Comparison of ENCODE assay signal across 8 cellular contexts in the genomic region with DNA sequence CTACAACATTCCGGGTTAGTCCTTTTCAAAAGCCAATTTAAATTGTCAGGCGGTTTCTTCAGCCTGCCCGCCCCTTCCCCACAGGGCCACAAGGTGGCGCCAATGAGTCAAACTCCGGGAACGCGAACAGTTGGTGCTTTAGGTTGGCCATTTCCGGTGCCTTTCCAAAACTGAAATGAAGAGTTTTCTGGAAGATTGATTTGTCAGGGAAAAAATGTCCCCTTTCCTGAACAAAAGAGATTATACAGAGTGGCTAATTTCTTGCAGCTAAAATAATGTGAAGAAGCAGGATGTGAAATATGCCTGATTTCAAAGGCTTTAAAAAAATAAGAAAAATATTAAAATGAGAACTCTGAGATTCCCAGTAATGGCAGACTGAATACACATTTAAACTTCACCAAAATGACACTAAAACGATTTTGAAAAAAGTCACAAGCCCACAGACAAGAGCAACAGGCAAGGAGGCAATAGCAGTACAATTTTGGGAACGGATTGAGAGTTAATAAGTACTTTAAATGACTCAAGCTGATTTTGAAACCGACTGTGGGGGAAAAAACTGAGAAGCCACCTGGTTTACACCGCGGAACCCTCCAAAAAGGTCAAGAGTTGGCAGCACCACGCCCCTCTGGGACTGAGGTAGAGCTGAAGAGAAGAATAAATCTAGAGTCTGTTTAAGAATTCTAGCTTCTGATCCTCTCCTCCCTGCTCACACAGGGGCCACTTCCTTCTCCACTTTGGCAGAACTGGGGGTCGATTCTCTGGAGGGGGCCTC. TPM values are rescaled to one million over a fixed set of nuclear protein-coding genes. Genes with fewer than 3 reads are reported as not detected.
DNase-seq lines count a peak whose midpoint lies in the region; TF ChIP-seq lines count a peak whose summit lies in the region.

No MANE protein-coding gene starts in this region.

- no peaks in the 10 kb centered on the region for H3K4me1 ChIP-seq in ascending aorta

- POLR2A ChIA-PET in HEK293T (lab: Yijun Ruan, JAX): no interaction called here

- H3K27ac ChIP-seq in ascending aorta: no peak overlapping the region

- CTCF ChIA-PET in HEK293T (lab: Yijun Ruan, JAX): interaction anchor here (0.5 kb wide), 2 partner anchors 16 to 482 kb away, joined by 3 read pairs; no protein-coding TSS in a partner anchor

- intact Hi-C loops in ascending aorta (cut with DNase I): loop anchor here (5.0 to 10.0 kb wide), 2 partner anchors 57 to 210 kb away; a partner anchor contains a TSS

- H3K4me3 ChIP-seq in ascending aorta: no peak overlapping the region

- TF ChIP-seq CTCF in GM10266 (IDR thresholded peaks at IDR 0.05; ENCODE audit: control insufficient read depth, insufficient read depth, low read depth, missing control alignments) (peak; percentile 99), ascending aorta (IDR thresholded peaks at IDR 0.05) (peak; percentile 80 to 97 (median 97))

- DNase-seq in GM10266 (ENCODE audit: extremely low spot score): peak; percentile 77
- peak; percentile 85 for DNase-seq in HEK293T (ENCODE audit: extremely low spot score)
- peak; percentile 47 for DNase-seq in NCI-H1092 treated with DMSO at 0.1 percent for 48 hours (lab: John Stamatoyannopoulos, UW)
- peak; percentile 64 for DNase-seq in T-helper 9 cell
- DNase-seq in ascending aorta (ENCODE audit: low spot score in 2 of 2): peak in 1 of 2 donors; percentile 86
- DNase-seq in hypothalamus (lab: John Stamatoyannopoulos, UW): peak in 42 of 51 donors; percentile 10 to 81 (median 54)
- DNase-seq in stimulated activated CD4-positive, alpha-beta T cell treated with anti-CD3 and anti-CD28 coated beads, Interleukin-12 subunit alpha, Interleukin-12 subunit beta, amount 100 ng/mL, for 24 hours (ENCODE audit: low read depth in 2 of 2): peak; percentile 63 to 77
- no peak for DNase-seq in NCI-H128 (lab: John Stamatoyannopoulos, UW; ENCODE audit: unreplicated experiment)

- H3K36me3 ChIP-seq in ascending aorta: no peaks in the 10 kb centered on the region

- no peaks in the 10 kb centered on the region for H3K9me3 ChIP-seq in ascending aorta

- H3K27me3 ChIP-seq in ascending aorta: no peaks in the 10 kb centered on the region

TF ChIP-seq in HEK293T, 16 proteins besides CTCF, POLR2A, EP300 and RAD21:
- TF ChIP-seq ZNF384 (IDR thresholded peaks at IDR 0.05) (no peak), FOXM1 (IDR thresholded peaks at IDR 0.05; ENCODE audit: borderline replicate concordance) (no peak), FOXK2 (IDR thresholded peaks at IDR 0.05) (no peak), NFRKB (IDR thresholded peaks at IDR 0.05) (no peak), ARNT (IDR thresholded peaks at IDR 0.05) (no peak), SP1 (IDR thresholded peaks at IDR 0.05) (no peak), ELF4 (IDR thresholded peaks at IDR 0.05) (no peak), SUZ12 (IDR thresholded peaks at IDR 0.05) (no peak), CTBP1 (IDR thresholded peaks at IDR 0.05; ENCODE audit: borderline replicate concordance) (no peak), BHLHE40 (IDR thresholded peaks at IDR 0.05; ENCODE audit: borderline replicate concordance) (no peak), HDGF (IDR thresholded peaks at IDR 0.05; ENCODE audit: borderline replicate concordance) (no peak), L3MBTL2 (conservative IDR thresholded peaks at IDR 0.05) (no peak), LEF1 (IDR thresholded peaks at IDR 0.05; ENCODE audit: borderline replicate concordance) (no peak), TARDBP (IDR thresholded peaks at IDR 0.05) (no peak)
- TF ChIP-seq, protein P1, sequence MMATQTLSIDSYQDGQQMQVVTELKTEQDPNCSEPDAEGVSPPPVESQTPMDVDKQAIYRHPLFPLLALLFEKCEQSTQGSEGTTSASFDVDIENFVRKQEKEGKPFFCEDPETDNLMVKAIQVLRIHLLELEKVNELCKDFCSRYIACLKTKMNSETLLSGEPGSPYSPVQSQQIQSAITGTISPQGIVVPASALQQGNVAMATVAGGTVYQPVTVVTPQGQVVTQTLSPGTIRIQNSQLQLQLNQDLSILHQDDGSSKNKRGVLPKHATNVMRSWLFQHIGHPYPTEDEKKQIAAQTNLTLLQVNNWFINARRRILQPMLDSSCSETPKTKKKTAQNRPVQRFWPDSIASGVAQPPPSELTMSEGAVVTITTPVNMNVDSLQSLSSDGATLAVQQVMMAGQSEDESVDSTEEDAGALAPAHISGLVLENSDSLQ (IDR thresholded peaks at IDR 0.05): no peak

RNA-seq across cellular contexts. Expression of a gene that starts 45.7 kb away (rescaled TPM):
- total RNA-seq in ascending aorta: not detected
